In the genomic region with DNA sequence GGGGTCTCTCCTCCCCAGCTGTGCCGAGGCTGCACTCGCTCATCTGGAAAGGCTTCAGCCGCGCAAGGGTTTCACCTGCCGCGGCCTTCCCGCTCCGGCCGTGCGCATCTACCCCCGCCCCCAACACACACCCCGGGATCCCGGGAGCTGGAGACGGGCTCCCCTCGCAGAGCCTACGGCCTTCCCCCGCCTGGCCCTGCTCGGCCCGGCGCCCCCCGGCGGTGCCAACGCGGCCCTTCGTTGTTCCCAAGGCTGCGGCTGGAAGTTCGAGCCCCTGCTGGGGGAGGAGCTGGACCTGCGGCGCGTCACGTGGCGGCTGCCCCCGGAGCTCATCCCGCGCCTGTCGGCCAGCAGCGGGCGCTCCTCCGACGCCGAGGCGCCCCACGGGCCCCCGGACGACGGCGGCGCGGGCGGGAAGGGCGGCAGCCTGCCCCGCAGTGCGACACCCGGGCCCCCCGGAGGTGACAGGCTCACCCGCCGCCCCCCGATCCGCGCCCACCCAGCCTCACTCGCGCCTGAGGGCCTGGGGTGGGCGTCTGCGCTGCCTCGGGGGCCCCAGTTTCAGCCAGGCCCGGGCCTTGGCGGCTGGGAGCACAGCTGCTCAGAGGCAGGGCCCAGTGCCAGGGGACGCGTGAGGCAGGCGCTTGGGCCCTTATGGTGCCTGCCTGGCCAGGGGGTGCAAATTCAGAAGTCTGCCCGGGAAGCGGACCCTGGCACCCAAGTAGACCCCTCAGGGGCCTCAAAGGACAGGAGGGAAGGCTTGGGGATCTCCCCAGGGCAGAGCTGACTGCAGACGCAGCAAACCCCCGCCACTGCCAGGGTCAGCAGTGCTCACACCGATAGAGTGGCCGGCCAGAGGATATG, we compare ENCODE assay signal across 8 cellular contexts. TPM values are rescaled to one million over a fixed set of nuclear protein-coding genes. Genes with fewer than 3 reads are reported as not detected.
A peak's percentile ranks its signal among the peaks of the same experiment; 100 is the strongest.
DNase-seq lines count a peak whose midpoint lies in the region; ATAC-seq, FAIRE-seq and TF ChIP-seq lines count a peak whose summit lies in the region.

No MANE protein-coding gene starts in this region.

- H2BK120ac ChIP-seq in IMR-90 (ENCODE audit: low read depth, low read length) = peak overlapping the region; percentile 54

- H3K18ac ChIP-seq in IMR-90 (ENCODE audit: low read depth, low read length) = peak overlapping the region; percentile 53; the same call in 1 of the 2 replicates

- peak overlapping the region; percentile 98 for H2AFZ ChIP-seq in IMR-90 (replicated peaks; ENCODE audit: low read length, poor library complexity)

- H3K14ac ChIP-seq in IMR-90 (replicated peaks; ENCODE audit: low read depth, low read length) = peak overlapping the region; percentile 51; the same call in 1 of the 2 replicates

- CTCF ChIA-PET in IMR-90 (lab: Yijun Ruan, JAX) = interaction anchor here (0.6 to 1.9 kb wide), 19 partner anchors 8 to 341 kb away, joined by 3 to 16 read pairs (median 3); a partner anchor contains a TSS

- peak overlapping the region in 2 of 5 experiments; percentile 9 to 34 for H3K4me3 Mint-ChIP-seq in brain

- H4K8ac ChIP-seq in IMR-90 (ENCODE audit: low read depth in 2 of 2, low read length in 2 of 2) = peak overlapping the region; percentile 82 to 95; a peak in 3 of 4 replicates

- ATAC-seq in GM18868 (IDR thresholded peaks at IDR 0.05; ENCODE audit: unreplicated experiment) (peak; percentile 54), IMR-90 (ENCODE audit: low read depth) (peak; percentile 83)

- dilution Hi-C loops in IMR-90 (cut with HindIII; ENCODE audit: low sequenced_read_pairs, unreplicated experiment) = no loop called here

- no peaks in the 10 kb centered on the region; the same call in 1 of the 2 replicates for H3K27me3 ChIP-seq in IMR-90 (ENCODE audit: control insufficient read depth, insufficient read depth, low read length)

- H2AK5ac ChIP-seq in IMR-90 (ENCODE audit: low read depth, low read length) = peak overlapping the region; percentile 39

- no peak for FAIRE-seq in kidney (lab: Jason Lieb, UNC)

- H3K9me3 ChIP-seq in IMR-90 (ENCODE audit: control insufficient read depth, insufficient read depth, low read length) (no peaks in the 10 kb centered on the region), kidney (ENCODE audit: control insufficient read depth in 1 of 2, low read length in 2 of 2) (no peaks in the 10 kb centered on the region)

- no peak for TF ChIP-seq POLR2A in IMR-90 (IDR thresholded peaks at IDR 0.05; ENCODE audit: low read depth, low read length)

- POLR2A ChIA-PET in IMR-90 (lab: Charles Lee; ENCODE audit: unreplicated experiment) = interaction anchor here (0.8 to 1.0 kb wide), 2 partner anchors 12 to 19 kb away, joined by 3 read pairs; no protein-coding TSS in a partner anchor

- H3K4me3 ChIP-seq in IMR-90 (ENCODE audit: insufficient read depth, low read depth, low read length) (peak overlapping the region; percentile 56), kidney (ENCODE audit: low read length in 2 of 2) (peak overlapping the region; percentile 7 to 41)

- H3K4me1 Mint-ChIP-seq in brain = peaks cover 17% of the 10 kb centered on the region

- H3K36me3 Mint-ChIP-seq in brain = no peaks in the 10 kb centered on the region

- H4K20me1 ChIP-seq in IMR-90 (ENCODE audit: insufficient read depth, low read length) = no peaks in the 10 kb centered on the region

- WGBS in IMR-90 (ENCODE audit: extremely low coverage in 2 of 2, insufficient read length in 1 of 2), 2 experiments = 16% methylated on average over 28 of the region's 76 CpGs; no CpG with 5 or more reads in 1 of the 2 experiments

- H3K9ac ChIP-seq in IMR-90 (ENCODE audit: low read depth, low read length) (peak overlapping the region; percentile 74), kidney (ENCODE audit: low read length in 2 of 2) (peak overlapping the region; percentile 12 to 23)

- peak overlapping the region; percentile 83 for H3K4ac ChIP-seq in IMR-90 (ENCODE audit: low read depth, low read length)

- H3K23ac ChIP-seq in IMR-90 (ENCODE audit: low read depth, low read length) = no peak overlapping the region

- H3K27me3 Mint-ChIP-seq in brain = peaks cover 4% of the 10 kb centered on the region

- no peak overlapping the region for H2BK20ac ChIP-seq in IMR-90 (ENCODE audit: low read depth, low read length)

- H3K9me1 ChIP-seq in IMR-90 (ENCODE audit: insufficient read depth, low read length) = 0 out of 2 replicates have a peak, but pooled peaks cover 3% of the 10 kb centered on the region

- peak overlapping the region; percentile 88 for H3K4me2 ChIP-seq in IMR-90 (ENCODE audit: low read depth, low read length)

- H2AK9ac ChIP-seq in IMR-90 (replicated peaks; ENCODE audit: low read depth, low read length, poor library complexity) = peak overlapping the region; percentile 85

- peak; percentile 50 for TF ChIP-seq RAD21 in IMR-90 (IDR thresholded peaks at IDR 0.05; ENCODE audit: low read length)

- intact Hi-C loops in IMR-90 (cut with micrococcal nuclease) (no loop called here), kidney (cut with DNase I) (no loop called here)

- H3K27ac ChIP-seq in 22Rv1 (peak overlapping the region; percentile 18; the same call in 1 of the 2 replicates), IMR-90 (ENCODE audit: insufficient read depth, low read length) (peak overlapping the region; percentile 9; the same call in 1 of the 2 replicates), kidney (ENCODE audit: low read depth in 2 of 2, low read length in 2 of 2) (peak overlapping the region in 1 of 2 donors; percentile 63)

- H3K56ac ChIP-seq in IMR-90 (ENCODE audit: extremely low read depth, insufficient read depth, low read length) = no peak overlapping the region

- TF ChIP-seq CTCF in 22Rv1 (IDR thresholded peaks at IDR 0.05) (peak; percentile 98), IMR-90 (conservative IDR thresholded peaks at IDR 0.05; ENCODE audit: low read depth, low read length) (peak; percentile 75), brain (conservative IDR thresholded peaks at IDR 0.05) (peak; percentile 41 to 62), kidney (IDR thresholded peaks at IDR 0.05; ENCODE audit: borderline replicate concordance, extremely low read depth, insufficient read depth) (peak; percentile 69)

- in situ Hi-C loops in IMR-90 (cut with MboI; ENCODE audit: low sequenced_read_pairs) = no loop called here

- no TSS peak for BruUV-seq in IMR-90 (replicated peaks; lab: Mats Ljungman, UMichigan)

- H3K27ac Mint-ChIP-seq in brain = no peak overlapping the region

- H3K4me1 ChIP-seq in IMR-90 (ENCODE audit: control insufficient read depth, insufficient read depth, low read length) (peaks cover 6% of the 10 kb centered on the region), kidney (ENCODE audit: control insufficient read depth in 1 of 2, insufficient read depth in 1 of 2, low read depth in 1 of 2, low read length in 2 of 2) (peaks cover 10 to 18% of the 10 kb centered on the region in 2 donors)

- peak overlapping the region; percentile 83 for H4K5ac ChIP-seq in IMR-90 (ENCODE audit: low read depth, low read length)

- no peak overlapping the region for H2BK5ac ChIP-seq in IMR-90 (ENCODE audit: low read depth, low read length, poor library complexity, severe bottlenecking)

- no peaks in the 10 kb centered on the region for H3K36me3 ChIP-seq in IMR-90 (ENCODE audit: control insufficient read depth, insufficient read depth, low read length)
- no peaks in the 10 kb centered on the region for H3K36me3 ChIP-seq in kidney (ENCODE audit: control insufficient read depth in 1 of 2, insufficient read depth in 2 of 2, low read length in 2 of 2)

- peak overlapping the region; percentile 55; the same call in 1 of the 2 replicates for H4K91ac ChIP-seq in IMR-90 (ENCODE audit: insufficient read depth, low read depth, low read length)

- no peak overlapping the region for H2BK15ac ChIP-seq in IMR-90 (ENCODE audit: low read depth, low read length)

- H3K79me1 ChIP-seq in IMR-90 (ENCODE audit: low read depth in 1 of 2, low read length in 2 of 2) = no peaks in the 10 kb centered on the region

- peaks cover 0 to 5% (median 0%) of the 10 kb centered on the region in 5 experiments for H3K9me3 Mint-ChIP-seq in brain

- DNase-seq in IMR-90 = peak; percentile 56
- peak; percentile 81 for DNase-seq in UCSD-AML1 (lab: John Stamatoyannopoulos, UW; ENCODE audit: unreplicated experiment)
- peak; percentile 92 for DNase-seq in kidney
- peak; percentile 59 to 70 for DNase-seq in stimulated activated CD4-positive, alpha-beta T cell treated with anti-CD3 and anti-CD28 coated beads, Interleukin-2, amount 100 ng/mL, for 48 hours
- no peak for DNase-seq in COR-L47 (lab: John Stamatoyannopoulos, UW)

TF ChIP-seq in IMR-90, 13 proteins besides CTCF, POLR2A, EP300 and RAD21 (continues in another document):
- TF ChIP-seq, protein P1, sequence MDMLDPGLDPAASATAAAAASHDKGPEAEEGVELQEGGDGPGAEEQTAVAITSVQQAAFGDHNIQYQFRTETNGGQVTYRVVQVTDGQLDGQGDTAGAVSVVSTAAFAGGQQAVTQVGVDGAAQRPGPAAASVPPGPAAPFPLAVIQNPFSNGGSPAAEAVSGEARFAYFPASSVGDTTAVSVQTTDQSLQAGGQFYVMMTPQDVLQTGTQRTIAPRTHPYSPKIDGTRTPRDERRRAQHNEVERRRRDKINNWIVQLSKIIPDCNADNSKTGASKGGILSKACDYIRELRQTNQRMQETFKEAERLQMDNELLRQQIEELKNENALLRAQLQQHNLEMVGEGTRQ (IDR thresholded peaks at IDR 0.05; ENCODE audit: low read depth, low read length) = peak; percentile 97
- peak; percentile 85; the same call in 1 of the 2 replicates for TF ChIP-seq MAZ (IDR thresholded peaks at IDR 0.05; ENCODE audit: borderline replicate concordance, low read depth, low read length)

RNA-seq across cellular contexts. Expression of a gene that starts 11.2 kb away (rescaled TPM):
- total RNA-seq in IMR-90 (2012; rRNA removed) (18.9 and 21.9 TPM in 2 replicates), kidney (34.5 TPM)
- polyA plus RNA-seq in IMR-90 (2012; rRNA removed) (19.9 and 28.7 TPM in 2 replicates), brain (ENCODE audit: insufficient read depth, low read depth, low replicate concordance) (26.8 TPM), kidney (ENCODE audit: insufficient read depth, low read depth, low replicate concordance) (105 TPM)
- 34.6 and 48.4 TPM in 2 replicates for polyA plus RNA-seq in IMR-90 (2012; cell fraction: cytosol; rRNA removed)
- polyA plus RNA-seq in IMR-90 (2012; cell fraction: nucleus; rRNA removed; ENCODE audit: low replicate concordance) = 51.9 and 143 TPM in 2 replicates

RNA-seq across cellular contexts. Expression of a gene that starts 30.9 kb away (rescaled TPM):
- total RNA-seq in IMR-90 (2012; rRNA removed) = 15.4 and 15.8 TPM in 2 replicates
- 16.9 and 17.3 TPM in 2 replicates for polyA plus RNA-seq in IMR-90 (2012; rRNA removed)
- polyA plus RNA-seq in IMR-90 (2012; cell fraction: cytosol; rRNA removed) = 14.3 and 21.3 TPM in 2 replicates
- 35.1 and 41.8 TPM in 2 replicates for polyA plus RNA-seq in IMR-90 (2012; cell fraction: nucleus; rRNA removed; ENCODE audit: low replicate concordance)
- 34.9 TPM for polyA plus RNA-seq in brain (ENCODE audit: insufficient read depth, low read depth, low replicate concordance)
- total RNA-seq in kidney = 35.5 TPM
- polyA plus RNA-seq in kidney (ENCODE audit: insufficient read depth, low read depth, low replicate concordance) = 12.0 TPM

RNA-seq across cellular contexts. Expression of a gene that starts 32.5 kb away (rescaled TPM):
- under 0.01 TPM in 1 of 2 replicates, not detected in the other for total RNA-seq in IMR-90 (2012; rRNA removed)
- polyA plus RNA-seq in IMR-90 (2012; rRNA removed) = 0.27 and 0.39 TPM in 2 replicates
- 0.04 and 0.36 TPM in 2 replicates for polyA plus RNA-seq in IMR-90 (2012; cell fraction: cytosol; rRNA removed)
- polyA plus RNA-seq in IMR-90 (2012; cell fraction: nucleus; rRNA removed; ENCODE audit: low replicate concordance) = 0.63 and 1.5 TPM in 2 replicates
- 29.4 TPM for polyA plus RNA-seq in brain (ENCODE audit: insufficient read depth, low read depth, low replicate concordance)
- total RNA-seq in kidney = 149 TPM
- 15.7 TPM for polyA plus RNA-seq in kidney (ENCODE audit: insufficient read depth, low read depth, low replicate concordance)
